In the genomic region with DNA sequence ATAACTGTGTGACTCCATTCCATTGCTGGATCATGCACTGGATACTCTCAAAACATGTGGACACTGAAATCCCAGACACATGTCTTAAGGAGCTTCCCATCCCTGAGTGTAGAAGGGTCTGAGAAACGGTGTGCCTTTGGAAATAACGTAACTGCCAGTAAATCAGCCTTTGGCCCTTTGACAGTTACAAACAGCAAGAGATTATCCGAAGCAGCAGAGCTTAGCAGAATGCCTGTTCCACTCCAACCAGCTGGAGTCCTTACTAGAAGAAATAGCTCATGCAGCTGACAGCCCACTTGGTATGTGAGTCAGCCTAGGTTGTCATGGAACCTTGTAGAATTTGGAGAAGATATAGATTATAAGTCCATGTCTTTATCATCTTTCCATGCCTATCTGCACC, we compare ENCODE assay signal across 14 cellular contexts. TPM values are rescaled to one million over a fixed set of nuclear protein-coding genes. Genes with fewer than 3 reads are reported as not detected.
"Had no signal": no experiment of that assay in that cellular context is flagged by ENCODE, and none has a peak within 500 bp of the region (broad histone marks: within the 10 kb centered on the region; RNA-seq: fewer than 3 reads in every experiment).

No MANE protein-coding gene starts in this region.

- H3K27me3 ChIP-seq: brain microvascular endothelial cell, gastrocnemius medialis, ovary, tibial nerve had no signal

- H3K4me1 ChIP-seq: tibial nerve had no signal

- H3K4me2 ChIP-seq: smooth muscle cell had no signal

- ATAC-seq: gastrocnemius medialis; left colon; stimulated activated effector memory CD8-positive, alpha-beta T cell treated with anti-CD3 and anti-CD28 coated beads, Interleukin-12 subunit alpha, Interleukin-12 subunit beta, amount 100 ng/mL, for 72 hours had no signal

- H3K4me3 ChIP-seq: gastrocnemius medialis, ovary, smooth muscle cell, tibial nerve had no signal

- H3K36me3 ChIP-seq: brain microvascular endothelial cell, gastrocnemius medialis, ovary had no signal

- DNase-seq: activated CD4-positive, alpha-beta memory T cell treated with anti-CD3 and anti-CD28 coated beads, Interleukin-2, amount 10 ng/mL, durations not matched to agents 7 days and 5 days; activated CD4-positive, alpha-beta T cell treated with anti-CD3 and anti-CD28 coated beads for 1 hour; activated gamma-delta T cell; activated T-cell treated with anti-CD3 and anti-CD28 coated beads, Interleukin-2, amount 50 U/mL, for 48 hours; brain microvascular endothelial cell; gastrocnemius medialis; left colon; ovary; SW 1271 had no signal

- H3K27ac ChIP-seq: brain microvascular endothelial cell, gastrocnemius medialis, ovary, tibial nerve had no signal

- H3K9me3 ChIP-seq: gastrocnemius medialis, ovary, tibial nerve had no signal

RNA-seq across cellular contexts. Expression of a gene that starts 7.0 kb away (rescaled TPM):
- total RNA-seq: activated CD4-positive, alpha-beta memory T cell treated with anti-CD3 and anti-CD28 coated beads, Interleukin-2, amount 10 ng/mL, durations not matched to agents 7 days and 5 days; endothelial cell of umbilical vein; gastrocnemius medialis; neural crest cell; smooth muscle cell; tibial nerve had no signal
- polyA plus RNA-seq: endothelial cell of umbilical vein, ovary, smooth muscle cell had no signal
